1 cellular context compared by ENCODE assay signal in genomic region chr4:17817027-17817426, GRCh38.
TF ChIP-seq lines count a peak whose summit lies in the region.

No MANE protein-coding gene starts in this region.

TF ChIP-seq in HepG2, 621 proteins besides CTCF, POLR2A, EP300 and RAD21:
- TF ChIP-seq FOXA1 (IDR thresholded peaks at IDR 0.05), result no peak
- 0 out of 2 replicates have a peak, but pooled peaks have one; percentile 33 for TF ChIP-seq FOXA1 (CRISPR knock-in tag; IDR thresholded peaks at IDR 0.05)
- TF ChIP-seq TEF (CRISPR knock-in tag; IDR thresholded peaks at IDR 0.05), result no peak
- TF ChIP-seq ZNF614 (CRISPR knock-in tag; IDR thresholded peaks at IDR 0.05; ENCODE audit: borderline replicate concordance), result no peak
- no peak for TF ChIP-seq LBX2 (CRISPR knock-in tag; IDR thresholded peaks at IDR 0.05; ENCODE audit: borderline replicate concordance)
- no peak for TF ChIP-seq ZBTB25 (CRISPR knock-in tag; IDR thresholded peaks at IDR 0.05)
- no peak for TF ChIP-seq HNF4G (IDR thresholded peaks at IDR 0.05; ENCODE audit: borderline replicate concordance, low read depth, low read length)
- no peak for TF ChIP-seq HNF4G (CRISPR knock-in tag; IDR thresholded peaks at IDR 0.05; ENCODE audit: borderline replicate concordance, low read depth)
- TF ChIP-seq BRD4 (CRISPR knock-in tag; IDR thresholded peaks at IDR 0.05), result no peak
- TF ChIP-seq TFDP2 (CRISPR knock-in tag; IDR thresholded peaks at IDR 0.05), result no peak
- TF ChIP-seq MIXL1 (CRISPR knock-in tag; IDR thresholded peaks at IDR 0.05), result 0 out of 2 replicates have a peak, but pooled peaks have one; percentile 38
- no peak for TF ChIP-seq SYNCRIP (IDR thresholded peaks at IDR 0.05; ENCODE audit: insufficient read depth, low read depth, low read length)
- TF ChIP-seq, protein P1, sequence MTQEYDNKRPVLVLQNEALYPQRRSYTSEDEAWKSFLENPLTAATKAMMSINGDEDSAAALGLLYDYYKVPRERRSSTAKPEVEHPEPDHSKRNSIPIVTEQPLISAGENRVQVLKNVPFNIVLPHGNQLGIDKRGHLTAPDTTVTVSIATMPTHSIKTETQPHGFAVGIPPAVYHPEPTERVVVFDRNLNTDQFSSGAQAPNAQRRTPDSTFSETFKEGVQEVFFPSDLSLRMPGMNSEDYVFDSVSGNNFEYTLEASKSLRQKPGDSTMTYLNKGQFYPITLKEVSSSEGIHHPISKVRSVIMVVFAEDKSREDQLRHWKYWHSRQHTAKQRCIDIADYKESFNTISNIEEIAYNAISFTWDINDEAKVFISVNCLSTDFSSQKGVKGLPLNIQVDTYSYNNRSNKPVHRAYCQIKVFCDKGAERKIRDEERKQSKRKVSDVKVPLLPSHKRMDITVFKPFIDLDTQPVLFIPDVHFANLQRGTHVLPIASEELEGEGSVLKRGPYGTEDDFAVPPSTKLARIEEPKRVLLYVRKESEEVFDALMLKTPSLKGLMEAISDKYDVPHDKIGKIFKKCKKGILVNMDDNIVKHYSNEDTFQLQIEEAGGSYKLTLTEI (CRISPR knock-in tag; conservative IDR thresholded peaks at IDR 0.05), result no peak
- TF ChIP-seq STAG1 (CRISPR knock-in tag; IDR thresholded peaks at IDR 0.05), result peak; percentile 64
- TF ChIP-seq ZNF282 (IDR thresholded peaks at IDR 0.05; ENCODE audit: partially characterized antibody), result no peak
